Comparison of ENCODE assay signal across 8 cellular contexts in genomic region chr12:130818381-130819247, GRCh38. TPM values are rescaled to one million over a fixed set of nuclear protein-coding genes. Genes with fewer than 3 reads are reported as not detected.
DNase-seq lines count a peak whose midpoint lies in the region; ATAC-seq and TF ChIP-seq lines count a peak whose summit lies in the region.

No MANE protein-coding gene starts in this region.

- no peaks in the 10 kb centered on the region for H3K27me3 Mint-ChIP-seq in activated naive CD4-positive, alpha-beta T cell treated with anti-CD3 and anti-CD28 coated beads, Interleukin-2, amount 50 U/mL, for 24 hours

- H3K27ac Mint-ChIP-seq in activated naive CD4-positive, alpha-beta T cell treated with anti-CD3 and anti-CD28 coated beads, Interleukin-2, amount 50 U/mL, for 24 hours, result no peak overlapping the region

- H3K9me3 ChIP-seq in Peyer's patch, result no peaks in the 10 kb centered on the region
- H3K9me3 ChIP-seq in heart right ventricle, result no peaks in the 10 kb centered on the region
- no peaks in the 10 kb centered on the region for H3K9me3 ChIP-seq in aorta (ENCODE audit: control insufficient read depth, low read length)

- H3K4me1 Mint-ChIP-seq in activated naive CD4-positive, alpha-beta T cell treated with anti-CD3 and anti-CD28 coated beads, Interleukin-2, amount 50 U/mL, for 24 hours, result peaks cover 11% of the 10 kb centered on the region

- H3K27ac ChIP-seq in Peyer's patch (peak overlapping the region in 2 of 4 donors; percentile 28 to 46), heart right ventricle (peak overlapping the region in 4 of 10 donors; percentile 12 to 47 (median 30)), aorta (ENCODE audit: low read depth in 1 of 2, low read length in 2 of 2) (no peak overlapping the region)

- peak; percentile 64 for DNase-seq in AG08395 (ENCODE audit: low spot score)
- DNase-seq in Peyer's patch, result peak; percentile 75 to 86 (median 82)
- DNase-seq in heart right ventricle, result peak; percentile 46 to 73
- DNase-seq in renal cortical epithelial cell (ENCODE audit: low read depth), result peak; percentile 27
- peak; percentile 73 to 89 for DNase-seq in aorta

- TF ChIP-seq CTCF in Peyer's patch (IDR thresholded peaks at IDR 0.05) (peak; percentile 71 to 98 (median 82)), heart right ventricle (IDR thresholded peaks at IDR 0.05) (peak; percentile 71 to 98 (median 91))

- TF ChIP-seq POLR2A in Peyer's patch (IDR thresholded peaks at IDR 0.05), result no peak

- H3K36me3 Mint-ChIP-seq in activated naive CD4-positive, alpha-beta T cell treated with anti-CD3 and anti-CD28 coated beads, Interleukin-2, amount 50 U/mL, for 24 hours, result peaks cover 7% of the 10 kb centered on the region

- intact Hi-C loops in heart right ventricle (cut with DNase I) (loop anchor here in 3 of 10 donors (5.0 kb wide), 1 partner anchor 56 kb away; no protein-coding TSS in a partner anchor), aorta (cut with DNase I) (loop anchor here in 1 of 2 donors (5.0 kb wide), 1 partner anchor 56 kb away; no protein-coding TSS in a partner anchor)

- peak; percentile 87 for ATAC-seq in GM18909 (IDR thresholded peaks at IDR 0.05; ENCODE audit: poor library complexity, unreplicated experiment)
- peak; percentile 89 for ATAC-seq in HG03159 (IDR thresholded peaks at IDR 0.05; ENCODE audit: unreplicated experiment)
- peak; percentile 93 to 97 (median 95) for ATAC-seq in heart right ventricle
- peak; percentile 94 for ATAC-seq in aorta (ENCODE audit: low FRiP score)

- 17 to 21% methylated on average over 60 of the region's 60 CpGs for WGBS in heart right ventricle, 2 donors
- WGBS in aorta, 2 donors, result 23 to 26% methylated on average over 59 to 60 of the region's 60 CpGs

- H3K4me1 ChIP-seq in Peyer's patch, result peaks cover 0 to 13% (median 1%) of the 10 kb centered on the region in 4 donors
- peaks cover 0 to 12% (median 7%) of the 10 kb centered on the region in 9 donors for H3K4me1 ChIP-seq in heart right ventricle
- H3K4me1 ChIP-seq in aorta (ENCODE audit: control insufficient read depth in 1 of 2, insufficient read depth in 2 of 2, low read length in 2 of 2), result no peaks in the 10 kb centered on the region

- H3K9me3 Mint-ChIP-seq in activated naive CD4-positive, alpha-beta T cell treated with anti-CD3 and anti-CD28 coated beads, Interleukin-2, amount 50 U/mL, for 24 hours, result no peaks in the 10 kb centered on the region

- H3K4me3 ChIP-seq in Peyer's patch, result peak overlapping the region; percentile 37 to 55 (median 47)
- H3K4me3 ChIP-seq in heart right ventricle, result peak overlapping the region in 9 of 10 donors; percentile 21 to 70 (median 57)
- H3K4me3 ChIP-seq in aorta (ENCODE audit: low read length in 2 of 2), result no peak overlapping the region

- H3K27me3 ChIP-seq in Peyer's patch (no peaks in the 10 kb centered on the region), heart right ventricle (no peaks in the 10 kb centered on the region), aorta (ENCODE audit: control insufficient read depth in 1 of 2, insufficient read depth in 2 of 2, low read length in 1 of 2) (no peaks in the 10 kb centered on the region)

- peaks cover 0 to 3% (median 0%) of the 10 kb centered on the region in 3 donors for H3K36me3 ChIP-seq in Peyer's patch
- H3K36me3 ChIP-seq in heart right ventricle, result peaks cover 0 to 54% (median 14%) of the 10 kb centered on the region in 9 donors
- H3K36me3 ChIP-seq in aorta (ENCODE audit: control insufficient read depth in 1 of 2, insufficient read depth in 2 of 2, low read length in 1 of 2), result peaks cover 0 to 2% of the 10 kb centered on the region in 2 donors

- H3K4me3 Mint-ChIP-seq in activated naive CD4-positive, alpha-beta T cell treated with anti-CD3 and anti-CD28 coated beads, Interleukin-2, amount 50 U/mL, for 24 hours, result peak overlapping the region; percentile 92

RNA-seq across cellular contexts. Expression of gene STX2, which starts 20.4 kb away (rescaled TPM):
- 100 to 1,000 TPM in 1 of 4 donors, 1 to 10 TPM in 3; 5.3 to 115 (median 9.0) TPM for total RNA-seq in Peyer's patch
- total RNA-seq in heart right ventricle, result 10 to 100 TPM in 7 of 10 donors, 1 to 10 TPM in 3; 6.0 to 17.0 (median 11.9) TPM
- polyA plus RNA-seq in heart right ventricle, result 10 to 100 TPM; 10.2 to 11.4 TPM
- total RNA-seq in renal cortical epithelial cell, result 43.4 and 54.4 TPM in 2 replicates
- 10 to 100 TPM; 30.4 to 31.5 TPM for total RNA-seq in aorta
- 10 to 100 TPM; 15.8 to 21.0 TPM for polyA plus RNA-seq in aorta

RNA-seq across cellular contexts. Expression of gene RAN, which starts 53.3 kb away (rescaled TPM):
- total RNA-seq in Peyer's patch, result 100 to 1,000 TPM in 2 of 4 donors, 10 to 100 TPM in 2; 48.4 to 154 (median 114) TPM
- 100 to 1,000 TPM; 224 to 404 (median 291) TPM for total RNA-seq in heart right ventricle
- 100 to 1,000 TPM in 1 of 2 donors, 10 to 100 TPM in 1; 43.6 to 586 TPM for polyA plus RNA-seq in heart right ventricle
- 765 and 967 TPM in 2 replicates for total RNA-seq in renal cortical epithelial cell
- 100 to 1,000 TPM; 233 to 304 TPM for total RNA-seq in aorta
- 100 to 1,000 TPM; 158 to 210 TPM for polyA plus RNA-seq in aorta

Comparison
In these comparisons a context has a peak if more than half of its experiments do, and no peak if none do; other contexts are left out.
1. DNase-seq: peak in every context shown above with its lines; median percentile 82 in Peyer's patch; 81 in aorta; 64 in AG08395; 60 in heart right ventricle; 27 in renal cortical epithelial cell.
2. H3K4me3 ChIP-seq: peak in Peyer's patch (4 of 4) and heart right ventricle (9 of 10); none in aorta (0 of 2).
3. Peak in every context shown above with its lines, with median percentiles within 50 percentile points of each other: ATAC-seq.